Comparison of ENCODE assay signal across 12 cellular contexts in genomic region chr3:153373571-153373970, GRCh38.
A peak's percentile ranks its signal among the peaks of the same experiment; 100 is the strongest.
DNase-seq lines count a peak whose midpoint lies in the region; ATAC-seq, FAIRE-seq and TF ChIP-seq lines count a peak whose summit lies in the region.
"Had no signal": no experiment of that assay in that cellular context is flagged by ENCODE, and none has a peak within 500 bp of the region (broad histone marks: within the 10 kb centered on the region; RNA-seq: fewer than 3 reads in every experiment).

No MANE protein-coding gene starts in this region.

- DNase-seq in Kasumi-1 (lab: John Stamatoyannopoulos, UW) (peak; percentile 96), dermis blood vessel endothelial cell (peak; percentile 4), GM12892 (ENCODE audit: insufficient read length) (no peak), NCI-H187 (lab: John Stamatoyannopoulos, UW) (no peak)
- DNase-seq: activated CD4-positive, alpha-beta T cell treated with anti-CD3 and anti-CD28 coated beads, Interleukin-2, amount 10 ng/mL, durations not matched to agents 24 days and 14 days; activated naive CD4-positive, alpha-beta T cell treated with anti-CD3 and anti-CD28 coated beads, Interleukin-2, amount 10 ng/mL, durations not matched to agents 7 days and 5 days; colonic mucosa; DMS53; hippocampal formation had no signal

- peaks cover 15% of the 10 kb centered on the region for H3K4me1 Mint-ChIP-seq in stimulated activated memory B cell treated with anti-CD40 and anti-IgM and Interleukin-4, amounts not matched to agents 10 μg/mL and 1 μg/mL and 100 μg/mL, for 72 hours
- H3K4me1 Mint-ChIP-seq: activated naive CD4-positive, alpha-beta T cell treated with anti-CD3 and anti-CD28 coated beads, Interleukin-2, amount 10 ng/mL, durations not matched to agents 7 days and 5 days had no signal

- TF ChIP-seq POLR2A in GM12892 (IDR thresholded peaks at IDR 0.05; ENCODE audit: low read depth, low read length): no peak

- ATAC-seq in GM19351 (IDR thresholded peaks at IDR 0.05; ENCODE audit: unreplicated experiment) (peak; percentile 85), GM21381 (IDR thresholded peaks at IDR 0.05; ENCODE audit: unreplicated experiment) (no peak)
- ATAC-seq in stimulated activated memory B cell treated with anti-CD40 and anti-IgM and Interleukin-4, amounts not matched to agents 10 μg/mL and 1 μg/mL and 100 μg/mL, for 72 hours: peak; percentile 88

- H3K36me3 Mint-ChIP-seq in stimulated activated memory B cell treated with anti-CD40 and anti-IgM and Interleukin-4, amounts not matched to agents 10 μg/mL and 1 μg/mL and 100 μg/mL, for 72 hours: peaks cover 5% of the 10 kb centered on the region
- H3K36me3 Mint-ChIP-seq: activated naive CD4-positive, alpha-beta T cell treated with anti-CD3 and anti-CD28 coated beads, Interleukin-2, amount 10 ng/mL, durations not matched to agents 7 days and 5 days had no signal

- no peak overlapping the region for H3K4me3 Mint-ChIP-seq in stimulated activated memory B cell treated with anti-CD40 and anti-IgM and Interleukin-4, amounts not matched to agents 10 μg/mL and 1 μg/mL and 100 μg/mL, for 72 hours
- H3K4me3 Mint-ChIP-seq: activated CD4-positive, alpha-beta T cell treated with anti-CD3 and anti-CD28 coated beads, Interleukin-2, amount 10 ng/mL, durations not matched to agents 24 days and 14 days; activated naive CD4-positive, alpha-beta T cell treated with anti-CD3 and anti-CD28 coated beads, Interleukin-2, amount 10 ng/mL, durations not matched to agents 7 days and 5 days had no signal

- H3K27me3 Mint-ChIP-seq in stimulated activated memory B cell treated with anti-CD40 and anti-IgM and Interleukin-4, amounts not matched to agents 10 μg/mL and 1 μg/mL and 100 μg/mL, for 72 hours: no peaks in the 10 kb centered on the region
- H3K27me3 Mint-ChIP-seq: activated CD4-positive, alpha-beta T cell treated with anti-CD3 and anti-CD28 coated beads, Interleukin-2, amount 10 ng/mL, durations not matched to agents 24 days and 14 days; activated naive CD4-positive, alpha-beta T cell treated with anti-CD3 and anti-CD28 coated beads, Interleukin-2, amount 10 ng/mL, durations not matched to agents 7 days and 5 days had no signal

- FAIRE-seq in GM12892 (lab: Jason Lieb, UNC): no peak

- H3K9me3 Mint-ChIP-seq in stimulated activated memory B cell treated with anti-CD40 and anti-IgM and Interleukin-4, amounts not matched to agents 10 μg/mL and 1 μg/mL and 100 μg/mL, for 72 hours: peaks cover 3% of the 10 kb centered on the region
- H3K9me3 Mint-ChIP-seq: activated CD4-positive, alpha-beta T cell treated with anti-CD3 and anti-CD28 coated beads, Interleukin-2, amount 10 ng/mL, durations not matched to agents 24 days and 14 days had no signal

- no peak overlapping the region for H3K27ac Mint-ChIP-seq in stimulated activated memory B cell treated with anti-CD40 and anti-IgM and Interleukin-4, amounts not matched to agents 10 μg/mL and 1 μg/mL and 100 μg/mL, for 72 hours
- H3K27ac Mint-ChIP-seq: activated CD4-positive, alpha-beta T cell treated with anti-CD3 and anti-CD28 coated beads, Interleukin-2, amount 10 ng/mL, durations not matched to agents 24 days and 14 days; activated naive CD4-positive, alpha-beta T cell treated with anti-CD3 and anti-CD28 coated beads, Interleukin-2, amount 10 ng/mL, durations not matched to agents 7 days and 5 days had no signal

Comparison
In these comparisons a context has a peak if more than half of its experiments do, and no peak if none do; other contexts are left out.
1. DNase-seq: peak in Kasumi-1 (2 of 2) and dermis blood vessel endothelial cell (single experiment); none in GM12892 (single experiment) and NCI-H187 (0 of 2).